ENCODE assay signal across 8 cellular contexts in the genomic region with DNA sequence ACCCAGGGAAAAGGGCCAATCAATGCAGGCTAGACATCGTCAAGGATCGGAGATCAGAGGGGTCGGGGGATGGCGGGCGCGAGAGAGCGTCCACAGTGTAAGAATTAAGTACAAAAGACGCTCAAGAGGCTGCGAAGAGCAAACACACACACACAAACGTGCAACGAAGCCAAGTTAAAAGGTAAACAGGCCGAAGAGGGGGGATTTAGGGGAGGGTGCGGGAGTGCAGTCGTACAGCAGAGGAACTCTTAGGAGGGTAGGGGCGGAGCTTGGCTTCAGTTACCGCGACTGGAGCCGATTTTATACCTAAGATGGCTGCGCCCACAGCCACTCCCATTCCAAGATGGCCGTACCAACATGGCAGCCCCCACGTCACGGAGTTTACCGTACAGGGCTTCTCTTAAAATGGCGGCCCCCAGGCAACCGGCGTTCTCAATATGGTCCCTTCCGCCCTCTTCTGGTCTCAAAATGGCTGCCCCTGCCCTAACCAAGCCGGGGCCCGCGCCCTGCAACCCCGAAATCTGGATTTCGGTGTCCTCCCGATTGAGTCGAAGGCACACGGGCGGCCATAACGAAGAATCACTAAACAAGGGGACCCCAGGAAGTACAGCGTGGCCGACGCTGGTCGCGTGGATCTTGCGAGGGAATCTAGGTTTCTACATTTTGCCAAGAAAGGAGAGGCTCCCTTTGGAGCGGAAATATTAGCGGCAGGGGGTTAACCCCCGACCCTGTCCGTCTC. TPM values are rescaled to one million over a fixed set of nuclear protein-coding genes. Genes with fewer than 3 reads are reported as not detected.
A peak's percentile ranks its signal among the peaks of the same experiment; 100 is the strongest.
DNase-seq lines count a peak whose midpoint lies in the region; ATAC-seq and TF ChIP-seq lines count a peak whose summit lies in the region.

No MANE protein-coding gene starts in this region.

- TF ChIP-seq CTCF in fibroblast of the aortic adventitia (IDR thresholded peaks at IDR 0.05; ENCODE audit: insufficient read depth, low read length): no peak
- no peak for TF ChIP-seq CTCF in nephron (IDR thresholded peaks at IDR 0.05; ENCODE audit: unreplicated experiment in 3 of 3)

- no peaks in the 10 kb centered on the region for H3K27me3 Mint-ChIP-seq in IgD-negative memory B cell
- no peaks in the 10 kb centered on the region for H3K27me3 Mint-ChIP-seq in nephron (ENCODE audit: low read depth)

- peak; percentile 78 for DNase-seq in Caki2 (ENCODE audit: low read depth)
- peak; percentile 88 for DNase-seq in RKO (ENCODE audit: low spot score)
- DNase-seq in activated effector memory CD4-positive, alpha-beta T cell treated with Interleukin-2 at 50 U/mL for 16 hours: peak; percentile 94
- DNase-seq in fibroblast of the aortic adventitia (ENCODE audit: low read depth): peak; percentile 97
- DNase-seq in stimulated activated naive CD4-positive, alpha-beta T cell treated with Interleukin-2 at 50 U/mL for 16 hours (lab: John Stamatoyannopoulos, UW): peak; percentile 97

- H3K4me3 Mint-ChIP-seq in IgD-negative memory B cell (peak overlapping the region; percentile 90 to 99 (median 94)), nephron (peak overlapping the region; percentile 83 to 91 (median 90))

- peak overlapping the region; percentile 65 for H3K4me3 ChIP-seq in fibroblast of the aortic adventitia (ENCODE audit: low read depth, low read length)

- H3K36me3 Mint-ChIP-seq in IgD-negative memory B cell (no peaks in the 10 kb centered on the region), nephron (ENCODE audit: low read depth) (peaks cover 38% of the 10 kb centered on the region)

- H3K4me1 Mint-ChIP-seq in IgD-negative memory B cell (peaks cover 35 to 48% (median 45%) of the 10 kb centered on the region in 3 donors), nephron (peaks cover 49% of the 10 kb centered on the region)

- no peaks in the 10 kb centered on the region for H3K9me3 Mint-ChIP-seq in IgD-negative memory B cell
- H3K9me3 Mint-ChIP-seq in nephron: no peaks in the 10 kb centered on the region

- peak; percentile 65 for ATAC-seq in GM21423 (IDR thresholded peaks at IDR 0.05; ENCODE audit: unreplicated experiment)

- H3K27ac Mint-ChIP-seq in IgD-negative memory B cell (peak overlapping the region; percentile 96 to 97 (median 96)), nephron (peak overlapping the region; percentile 96 to 99 (median 97))

- in situ Hi-C loops in Caki2 (cut with HindIII; ENCODE audit: low pct_unique_long_range_greater_than_20kb, low sequenced_read_pairs): no loop called here

RNA-seq across cellular contexts. Expression of a gene that starts 2.0 kb away (rescaled TPM):
- total RNA-seq in Caki2 (2014; rRNA removed; shearing (Covaris generic); ENCODE audit: low replicate concordance): not detected in 2 replicates
- 13.3 TPM for polyA plus RNA-seq in IgD-negative memory B cell
- total RNA-seq in fibroblast of the aortic adventitia (ENCODE audit: low replicate concordance): not detected in 2 replicates

RNA-seq across cellular contexts. Expression of a gene that starts 2.2 kb away (rescaled TPM):
- total RNA-seq in Caki2 (2014; rRNA removed; shearing (Covaris generic); ENCODE audit: low replicate concordance): 37.5 and 55.8 TPM in 2 replicates
- polyA plus RNA-seq in IgD-negative memory B cell: 48.2 TPM
- total RNA-seq in fibroblast of the aortic adventitia (ENCODE audit: low replicate concordance): 34.4 and 43.5 TPM in 2 replicates

RNA-seq across cellular contexts. Expression of a gene that starts 17.8 kb away (rescaled TPM):
- total RNA-seq in Caki2 (2014; rRNA removed; shearing (Covaris generic); ENCODE audit: low replicate concordance): 4.4 and 4.8 TPM in 2 replicates
- 2.8 TPM for polyA plus RNA-seq in IgD-negative memory B cell
- total RNA-seq in fibroblast of the aortic adventitia (ENCODE audit: low replicate concordance): 10.4 and 16.7 TPM in 2 replicates

RNA-seq across cellular contexts. Expression of a gene that starts 18.9 kb away (rescaled TPM):
- 30.9 and 37.2 TPM in 2 replicates for total RNA-seq in Caki2 (2014; rRNA removed; shearing (Covaris generic); ENCODE audit: low replicate concordance)
- 35.0 TPM for polyA plus RNA-seq in IgD-negative memory B cell
- total RNA-seq in fibroblast of the aortic adventitia (ENCODE audit: low replicate concordance): 20.3 and 40.1 TPM in 2 replicates

RNA-seq across cellular contexts. Expression of a gene that starts 20.1 kb away (rescaled TPM):
- not detected in 2 replicates for total RNA-seq in Caki2 (2014; rRNA removed; shearing (Covaris generic); ENCODE audit: low replicate concordance)
- polyA plus RNA-seq in IgD-negative memory B cell: not detected
- total RNA-seq in fibroblast of the aortic adventitia (ENCODE audit: low replicate concordance): 39.0 and 62.0 TPM in 2 replicates

Comparison
In these comparisons a context has a peak if more than half of its experiments do, and no peak if none do; other contexts are left out.
1. Peak in every context shown above with its lines: DNase-seq, ATAC-seq and H3K4me3 ChIP-seq.